Comparison of ENCODE assay signal across 1 cellular context in the genomic region with DNA sequence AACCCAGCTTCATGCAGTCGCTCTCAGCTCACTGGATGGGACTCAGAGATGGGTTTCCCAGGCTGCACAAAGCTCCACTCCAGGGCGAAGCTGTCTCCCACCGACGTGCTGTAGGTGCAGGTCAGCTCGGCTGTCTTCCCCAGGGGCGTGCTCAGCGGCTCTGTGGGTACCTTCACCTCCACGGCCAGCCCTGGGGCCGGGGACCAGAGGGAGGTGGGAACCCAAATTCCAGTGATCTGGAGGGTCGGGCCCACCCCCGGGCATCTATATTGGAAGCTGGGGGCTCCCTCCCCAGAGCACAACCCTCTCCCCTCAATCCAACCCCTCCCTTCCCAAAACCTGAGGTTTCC.
TF ChIP-seq lines count a peak whose summit lies in the region.

No MANE protein-coding gene starts in this region.

TF ChIP-seq in HepG2, 621 proteins besides CTCF, POLR2A, EP300 and RAD21:
- TF ChIP-seq HOXA3 (CRISPR knock-in tag; IDR thresholded peaks at IDR 0.05) (0 out of 2 replicates have a peak, but pooled peaks have one; percentile 0), ZHX2 (IDR thresholded peaks at IDR 0.05; ENCODE audit: low read depth) (no peak), ZHX2 (CRISPR knock-in tag; IDR thresholded peaks at IDR 0.05; ENCODE audit: borderline replicate concordance) (no peak)
